ENCODE assay signal across 9 cellular contexts in the genomic region with DNA sequence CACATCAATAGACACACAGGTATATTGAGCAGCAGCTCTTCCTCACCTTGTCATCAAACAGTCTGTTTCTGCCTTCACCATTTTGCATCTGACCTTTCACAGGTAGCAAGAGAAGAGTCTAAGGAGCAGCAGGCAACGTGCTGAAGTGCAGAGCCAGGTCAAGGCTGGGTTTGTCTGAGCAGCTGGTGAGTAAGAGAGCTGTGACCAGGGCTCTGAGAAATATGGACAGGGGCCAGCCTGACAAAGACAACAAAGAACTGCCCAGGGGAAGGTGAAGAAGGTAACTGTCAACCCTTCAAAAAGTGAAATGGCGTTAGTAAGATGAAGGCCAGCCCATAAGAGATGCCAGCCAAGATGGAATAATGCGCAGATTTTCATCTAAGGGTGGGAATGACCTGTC. TPM values are rescaled to one million over a fixed set of nuclear protein-coding genes. Genes with fewer than 3 reads are reported as not detected.
DNase-seq lines count a peak whose midpoint lies in the region; ATAC-seq and TF ChIP-seq lines count a peak whose summit lies in the region.
"Had no signal": no experiment of that assay in that cellular context is flagged by ENCODE, and none has a peak within 500 bp of the region (broad histone marks: within the 10 kb centered on the region; RNA-seq: fewer than 3 reads in every experiment).

No MANE protein-coding gene starts in this region.

- H3K27ac ChIP-seq in CD4-positive, CD25-positive, alpha-beta regulatory T cell (ENCODE audit: insufficient read depth, low read length, poor library complexity, severe bottlenecking) = no peak overlapping the region

- H3K4me3 ChIP-seq in CD4-positive, CD25-positive, alpha-beta regulatory T cell (ENCODE audit: low read depth, low read length) = no peak overlapping the region

- H3K9me3 ChIP-seq in CD4-positive, CD25-positive, alpha-beta regulatory T cell (ENCODE audit: control insufficient read depth in 2 of 2, low read length in 2 of 2) = no peaks in the 10 kb centered on the region
- H3K9me3 ChIP-seq: tibial nerve had no signal

- no peaks in the 10 kb centered on the region for H3K36me3 Mint-ChIP-seq in CD4-positive, CD25-positive, alpha-beta regulatory T cell
- H3K36me3 Mint-ChIP-seq in activated naive CD8-positive, alpha-beta T cell treated with anti-CD3 and anti-CD28 coated beads, Interleukin-2, amount 50 U/mL, for 24 hours (ENCODE audit: low read depth) = peaks cover 9% of the 10 kb centered on the region
- H3K36me3 Mint-ChIP-seq in nephron progenitor cell (ENCODE audit: low read depth) = no peaks in the 10 kb centered on the region

- H3K9me3 Mint-ChIP-seq in CD4-positive, CD25-positive, alpha-beta regulatory T cell = peaks cover 0 to 1% (median 0%) of the 10 kb centered on the region in 7 donors
- no peaks in the 10 kb centered on the region for H3K9me3 Mint-ChIP-seq in activated naive CD8-positive, alpha-beta T cell treated with anti-CD3 and anti-CD28 coated beads, Interleukin-2, amount 50 U/mL, for 24 hours
- H3K9me3 Mint-ChIP-seq in nephron progenitor cell = no peaks in the 10 kb centered on the region

- H3K36me3 ChIP-seq in CD4-positive, CD25-positive, alpha-beta regulatory T cell (ENCODE audit: control insufficient read depth, insufficient read depth, low read length) = no peaks in the 10 kb centered on the region
- H3K36me3 ChIP-seq: tibial nerve had no signal

- H3K4me3 Mint-ChIP-seq in CD4-positive, CD25-positive, alpha-beta regulatory T cell = peak overlapping the region; percentile 74 to 97 (median 84)
- H3K4me3 Mint-ChIP-seq in activated naive CD8-positive, alpha-beta T cell treated with anti-CD3 and anti-CD28 coated beads, Interleukin-2, amount 50 U/mL, for 24 hours = peak overlapping the region; percentile 83
- H3K4me3 Mint-ChIP-seq in nephron progenitor cell = peak overlapping the region; percentile 6

- ATAC-seq in CD4-positive, CD25-positive, alpha-beta regulatory T cell (ENCODE audit: low read depth in 2 of 2) = no peak
- no peak for ATAC-seq in activated naive CD8-positive, alpha-beta T cell treated with anti-CD3 and anti-CD28 coated beads, Interleukin-2, amount 50 U/mL, for 24 hours
- no peak for ATAC-seq in GM19452 (IDR thresholded peaks at IDR 0.05; ENCODE audit: unreplicated experiment)
- ATAC-seq in GM19455 (IDR thresholded peaks at IDR 0.05; ENCODE audit: unreplicated experiment) = no peak

- H3K27me3 Mint-ChIP-seq in CD4-positive, CD25-positive, alpha-beta regulatory T cell = no peaks in the 10 kb centered on the region
- no peaks in the 10 kb centered on the region for H3K27me3 Mint-ChIP-seq in activated naive CD8-positive, alpha-beta T cell treated with anti-CD3 and anti-CD28 coated beads, Interleukin-2, amount 50 U/mL, for 24 hours
- peaks cover 43% of the 10 kb centered on the region for H3K27me3 Mint-ChIP-seq in nephron progenitor cell (ENCODE audit: low read depth, poor library complexity)

- in situ Hi-C loops in G401 (cut with HindIII; ENCODE audit: low sequenced_read_pairs) = loop anchor here (25.0 kb wide), 1 partner anchor 100 kb away; no protein-coding TSS in a partner anchor

- peaks cover 49% of the 10 kb centered on the region for H3K4me1 ChIP-seq in CD4-positive, CD25-positive, alpha-beta regulatory T cell (ENCODE audit: control insufficient read depth, insufficient read depth, low read length, poor library complexity, severe bottlenecking)

- H3K4me1 Mint-ChIP-seq in CD4-positive, CD25-positive, alpha-beta regulatory T cell = peaks cover 24 to 68% (median 50%) of the 10 kb centered on the region in 4 donors
- H3K4me1 Mint-ChIP-seq in activated naive CD8-positive, alpha-beta T cell treated with anti-CD3 and anti-CD28 coated beads, Interleukin-2, amount 50 U/mL, for 24 hours = peaks cover 73% of the 10 kb centered on the region
- peaks cover 47% of the 10 kb centered on the region for H3K4me1 Mint-ChIP-seq in nephron progenitor cell

- peak overlapping the region; percentile 27 to 94 (median 93) for H3K27ac Mint-ChIP-seq in CD4-positive, CD25-positive, alpha-beta regulatory T cell
- peak overlapping the region; percentile 87 for H3K27ac Mint-ChIP-seq in activated naive CD8-positive, alpha-beta T cell treated with anti-CD3 and anti-CD28 coated beads, Interleukin-2, amount 50 U/mL, for 24 hours
- no peak overlapping the region for H3K27ac Mint-ChIP-seq in nephron progenitor cell

- no peak for TF ChIP-seq CTCF in nephron progenitor cell (IDR thresholded peaks at IDR 0.05)

- no peak for DNase-seq in CD4-positive, CD25-positive, alpha-beta regulatory T cell
- DNase-seq in G401 (ENCODE audit: low spot score) = peak; percentile 12
- no peak for DNase-seq in activated naive CD8-positive, alpha-beta T cell treated with anti-CD3 and anti-CD28 coated beads, Interleukin-2, amount 50 U/mL, for 24 hours
- DNase-seq in nephron progenitor cell = no peak
- DNase-seq in NCI-H1048 (lab: John Stamatoyannopoulos, UW) = no peak
- DNase-seq: activated gamma-delta T cell had no signal

- no peaks in the 10 kb centered on the region for H3K27me3 ChIP-seq in CD4-positive, CD25-positive, alpha-beta regulatory T cell (ENCODE audit: control insufficient read depth, insufficient read depth, low read length)
- H3K27me3 ChIP-seq: tibial nerve had no signal

RNA-seq across cellular contexts. Expression of a gene that starts 58.9 kb away (rescaled TPM):
- total RNA-seq in CD4-positive, CD25-positive, alpha-beta regulatory T cell = 23.6 TPM
- 10 to 100 TPM; 45.4 to 69.0 (median 56.8) TPM for polyA plus RNA-seq in CD4-positive, CD25-positive, alpha-beta regulatory T cell
- total RNA-seq in G401 (2014; rRNA removed; shearing (Covaris generic)) = 36.9 and 57.1 TPM in 2 replicates

Comparison
In these comparisons a context has a peak if more than half of its experiments do, and no peak if none do; other contexts are left out.
1. H3K4me3 Mint-ChIP-seq: peak in every context shown above with its lines; median percentile 84 in CD4-positive, CD25-positive, alpha-beta regulatory T cell; 83 in activated naive CD8-positive, alpha-beta T cell treated with anti-CD3 and anti-CD28 coated beads, Interleukin-2, amount 50 U/mL, for 24 hours; 6 in nephron progenitor cell.